ENCODE assay signal across 9 cellular contexts in the genomic region with DNA sequence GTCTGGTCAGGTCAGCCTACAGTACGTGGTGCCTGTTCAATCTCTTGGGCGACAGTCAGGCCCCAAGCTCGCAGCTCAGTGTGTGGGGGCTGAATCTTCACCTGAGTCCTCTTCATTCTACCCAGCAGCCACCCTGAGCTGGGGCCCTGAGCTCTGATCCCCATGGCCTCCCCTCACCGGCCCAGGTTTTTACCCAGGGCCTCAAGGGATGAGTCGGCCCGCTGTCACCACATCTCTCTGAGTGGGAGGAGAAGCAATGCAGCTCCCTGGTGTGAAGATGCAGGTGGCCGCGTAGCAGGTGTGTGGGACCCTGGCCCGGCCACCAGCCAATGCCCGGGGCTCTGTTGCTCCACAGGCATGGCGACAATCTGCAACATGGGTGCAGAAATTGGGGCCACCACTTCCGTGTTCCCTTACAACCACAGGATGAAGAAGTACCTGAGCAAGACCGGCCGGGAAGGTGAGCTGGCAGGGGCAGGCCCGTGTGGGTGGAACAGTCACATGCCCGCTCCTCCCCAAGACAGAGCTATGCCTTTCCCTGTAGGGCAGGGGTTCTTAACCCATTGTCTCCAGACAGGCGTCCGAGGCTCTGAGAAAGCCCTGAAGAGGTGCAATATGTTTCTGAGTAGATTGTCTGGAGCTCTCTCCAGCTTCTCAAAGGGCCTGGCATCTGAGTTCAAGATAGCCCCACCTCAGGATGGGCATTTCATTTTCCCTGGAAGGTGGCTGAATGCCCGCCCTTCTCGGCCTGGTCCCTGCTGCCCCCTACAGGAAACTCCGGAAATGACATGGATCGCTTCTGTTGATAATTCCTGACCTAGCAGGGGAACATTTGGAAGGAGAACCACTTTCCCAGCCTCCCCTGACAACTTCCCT. TPM values are rescaled to one million over a fixed set of nuclear protein-coding genes. Genes with fewer than 3 reads are reported as not detected.
A peak's percentile ranks its signal among the peaks of the same experiment; 100 is the strongest.
DNase-seq lines count a peak whose midpoint lies in the region; ATAC-seq, FAIRE-seq and TF ChIP-seq lines count a peak whose summit lies in the region.
"Had no signal": no experiment of that assay in that cellular context is flagged by ENCODE, and none has a peak within 500 bp of the region (broad histone marks: within the 10 kb centered on the region; RNA-seq: fewer than 3 reads in every experiment).

No MANE protein-coding gene starts in this region.

- no peak for FAIRE-seq in D721Med (lab: Jason Lieb, UNC)

- no peaks in the 10 kb centered on the region for H3K36me3 Mint-ChIP-seq in T-helper 17 cell (ENCODE audit: low read depth)
- peaks cover 69% of the 10 kb centered on the region for H3K36me3 Mint-ChIP-seq in stimulated activated effector memory CD8-positive, alpha-beta T cell treated with anti-CD3 and anti-CD28 coated beads, Interleukin-12 subunit alpha, Interleukin-12 subunit beta, amount 100 ng/mL, for 72 hours
- peaks cover 34% of the 10 kb centered on the region for H3K36me3 Mint-ChIP-seq in activated T-helper 2 cell treated with anti-CD3 and anti-CD28 coated beads, Interferon-gamma antibody, Interleukin-2, Interleukin-4, amounts not matched to agents 10 μg/mL and 5 μg/mL and 100 μg/mL, durations not matched to agents 14 hours and 24 hours and 36 hours (ENCODE audit: low read depth)

- ATAC-seq in T-helper 17 cell = no peak
- ATAC-seq in left lung = peak; percentile 86
- peak; percentile 67 for ATAC-seq in stimulated activated effector memory CD8-positive, alpha-beta T cell treated with anti-CD3 and anti-CD28 coated beads, Interleukin-12 subunit alpha, Interleukin-12 subunit beta, amount 100 ng/mL, for 72 hours
- ATAC-seq in GM19467 (IDR thresholded peaks at IDR 0.05; ENCODE audit: unreplicated experiment) = no peak

- DNase-seq in D721Med (ENCODE audit: insufficient read length, low spot score) (peak; percentile 45), HuH-7 (ENCODE audit: low spot score) (peak; percentile 84), T-helper 17 cell (no peak), dedifferentiated amniotic fluid mesenchymal stem cell (ENCODE audit: extremely low spot score) (peak; percentile 48), left lung (peak in 1 of 2 donors; percentile 63)
- DNase-seq in stimulated activated effector memory CD8-positive, alpha-beta T cell treated with anti-CD3 and anti-CD28 coated beads, Interleukin-12 subunit alpha, Interleukin-12 subunit beta, amount 100 ng/mL, for 72 hours (ENCODE audit: low spot score in 2 of 2) = no peak
- DNase-seq in activated T-helper 2 cell treated with anti-CD3 and anti-CD28 coated beads, Interferon-gamma antibody, Interleukin-2, Interleukin-4, amounts not matched to agents 10 μg/mL and 5 μg/mL and 100 μg/mL, durations not matched to agents 14 hours and 24 hours and 36 hours (ENCODE audit: low spot score) = no peak

- H3K9me3 ChIP-seq in T-helper 17 cell (ENCODE audit: control insufficient read depth, low read length, poor library complexity, severe bottlenecking) (no peaks in the 10 kb centered on the region), left lung (no peaks in the 10 kb centered on the region)

- H3K9me3 Mint-ChIP-seq in stimulated activated effector memory CD8-positive, alpha-beta T cell treated with anti-CD3 and anti-CD28 coated beads, Interleukin-12 subunit alpha, Interleukin-12 subunit beta, amount 100 ng/mL, for 72 hours = no peaks in the 10 kb centered on the region
- no peaks in the 10 kb centered on the region for H3K9me3 Mint-ChIP-seq in activated T-helper 2 cell treated with anti-CD3 and anti-CD28 coated beads, Interferon-gamma antibody, Interleukin-2, Interleukin-4, amounts not matched to agents 10 μg/mL and 5 μg/mL and 100 μg/mL, durations not matched to agents 14 hours and 24 hours and 36 hours

- H3K4me3 ChIP-seq in left lung = no peak overlapping the region

- peaks cover 0 to 85% of the 10 kb centered on the region in 2 donors for H3K36me3 ChIP-seq in left lung

- peaks cover 3% of the 10 kb centered on the region for H3K4me1 Mint-ChIP-seq in T-helper 17 cell
- H3K4me1 Mint-ChIP-seq in stimulated activated effector memory CD8-positive, alpha-beta T cell treated with anti-CD3 and anti-CD28 coated beads, Interleukin-12 subunit alpha, Interleukin-12 subunit beta, amount 100 ng/mL, for 72 hours = peaks cover 5% of the 10 kb centered on the region
- no peaks in the 10 kb centered on the region for H3K4me1 Mint-ChIP-seq in activated T-helper 2 cell treated with anti-CD3 and anti-CD28 coated beads, Interferon-gamma antibody, Interleukin-2, Interleukin-4, amounts not matched to agents 10 μg/mL and 5 μg/mL and 100 μg/mL, durations not matched to agents 14 hours and 24 hours and 36 hours (ENCODE audit: low read depth)

- peaks cover 4 to 6% of the 10 kb centered on the region in 2 donors for H3K4me1 ChIP-seq in left lung

- H3K27me3 Mint-ChIP-seq in T-helper 17 cell = no peaks in the 10 kb centered on the region
- H3K27me3 Mint-ChIP-seq in activated T-helper 2 cell treated with anti-CD3 and anti-CD28 coated beads, Interferon-gamma antibody, Interleukin-2, Interleukin-4, amounts not matched to agents 10 μg/mL and 5 μg/mL and 100 μg/mL, durations not matched to agents 14 hours and 24 hours and 36 hours (ENCODE audit: low read depth) = no peaks in the 10 kb centered on the region

- TF ChIP-seq CTCF in D721Med (IDR thresholded peaks at IDR 0.05; ENCODE audit: insufficient read depth, missing control alignments) = peak; percentile 93
- peak; percentile 72 to 79 for TF ChIP-seq CTCF in left lung (IDR thresholded peaks at IDR 0.05)

- H3K4me3 Mint-ChIP-seq in T-helper 17 cell = no peak overlapping the region
- no peak overlapping the region for H3K4me3 Mint-ChIP-seq in stimulated activated effector memory CD8-positive, alpha-beta T cell treated with anti-CD3 and anti-CD28 coated beads, Interleukin-12 subunit alpha, Interleukin-12 subunit beta, amount 100 ng/mL, for 72 hours
- no peak overlapping the region for H3K4me3 Mint-ChIP-seq in activated T-helper 2 cell treated with anti-CD3 and anti-CD28 coated beads, Interferon-gamma antibody, Interleukin-2, Interleukin-4, amounts not matched to agents 10 μg/mL and 5 μg/mL and 100 μg/mL, durations not matched to agents 14 hours and 24 hours and 36 hours (ENCODE audit: low read depth)

- peak overlapping the region; percentile 37 for H3K27ac Mint-ChIP-seq in T-helper 17 cell
- H3K27ac Mint-ChIP-seq in stimulated activated effector memory CD8-positive, alpha-beta T cell treated with anti-CD3 and anti-CD28 coated beads, Interleukin-12 subunit alpha, Interleukin-12 subunit beta, amount 100 ng/mL, for 72 hours = peak overlapping the region; percentile 80
- no peak overlapping the region for H3K27ac Mint-ChIP-seq in activated T-helper 2 cell treated with anti-CD3 and anti-CD28 coated beads, Interferon-gamma antibody, Interleukin-2, Interleukin-4, amounts not matched to agents 10 μg/mL and 5 μg/mL and 100 μg/mL, durations not matched to agents 14 hours and 24 hours and 36 hours

- no peaks in the 10 kb centered on the region for H3K27me3 ChIP-seq in left lung

- intact Hi-C loops in left lung (cut with DNase I) = loop anchor here in 1 of 2 donors (5.0 kb wide), 1 partner anchor 115 kb away; no protein-coding TSS in a partner anchor
- intact Hi-C loops in activated T-helper 2 cell treated with anti-CD3 and anti-CD28 coated beads, Interferon-gamma antibody, Interleukin-2, Interleukin-4, amounts not matched to agents 10 μg/mL and 5 μg/mL and 100 μg/mL, durations not matched to agents 14 hours and 24 hours and 36 hours (cut with micrococcal nuclease) = no loop called here

- H3K27ac ChIP-seq in left lung = no peak overlapping the region

RNA-seq across cellular contexts. Expression of a gene that starts 26.9 kb away (rescaled TPM):
- total RNA-seq in T-helper 17 cell (10 to 100 TPM; 11.2 to 19.5 TPM), left lung (10 to 100 TPM; 31.3 to 55.4 TPM)
- 28.6 and 33.2 TPM in 2 replicates for total RNA-seq in activated T-helper 2 cell treated with anti-CD3 and anti-CD28 coated beads, Interferon-gamma antibody, Interleukin-2, Interleukin-4, amounts not matched to agents 10 μg/mL and 5 μg/mL and 100 μg/mL, durations not matched to agents 14 hours and 24 hours and 36 hours

RNA-seq across cellular contexts. Expression of a gene that starts 43.4 kb away (rescaled TPM):
- total RNA-seq in T-helper 17 cell (not detected), left lung (1 to 10 TPM; 5.1 to 5.5 TPM)
- total RNA-seq in activated T-helper 2 cell treated with anti-CD3 and anti-CD28 coated beads, Interferon-gamma antibody, Interleukin-2, Interleukin-4, amounts not matched to agents 10 μg/mL and 5 μg/mL and 100 μg/mL, durations not matched to agents 14 hours and 24 hours and 36 hours = not detected in 2 replicates
- total RNA-seq: T-helper 1 cell treated with Interleukin-12 subunit alpha and Interleukin-12 subunit beta and Interleukin-4 antibody, amounts not matched to agents 30 ng/mL and 1 ng/mL, for 36 hours had no signal

RNA-seq across cellular contexts. Expression of a gene that starts 48.5 kb away (rescaled TPM):
- 10 to 100 TPM; 77.2 to 81.9 TPM for total RNA-seq in T-helper 17 cell
- 10 to 100 TPM; 85.3 to 91.8 TPM for total RNA-seq in left lung
- 94.1 and 96.1 TPM in 2 replicates for total RNA-seq in activated T-helper 2 cell treated with anti-CD3 and anti-CD28 coated beads, Interferon-gamma antibody, Interleukin-2, Interleukin-4, amounts not matched to agents 10 μg/mL and 5 μg/mL and 100 μg/mL, durations not matched to agents 14 hours and 24 hours and 36 hours

RNA-seq across cellular contexts. Expression of a gene that starts 48.9 kb away (rescaled TPM):
- total RNA-seq in T-helper 17 cell (10 to 100 TPM; 31.7 to 39.6 TPM), left lung (10 to 100 TPM; 30.3 to 35.5 TPM)
- 72.1 and 74.3 TPM in 2 replicates for total RNA-seq in activated T-helper 2 cell treated with anti-CD3 and anti-CD28 coated beads, Interferon-gamma antibody, Interleukin-2, Interleukin-4, amounts not matched to agents 10 μg/mL and 5 μg/mL and 100 μg/mL, durations not matched to agents 14 hours and 24 hours and 36 hours

Comparison
In these comparisons a context has a peak if more than half of its experiments do, and no peak if none do; other contexts are left out.
1. DNase-seq: peak in D721Med (single experiment), HuH-7 (single experiment) and dedifferentiated amniotic fluid mesenchymal stem cell (single experiment); none in T-helper 17 cell (0 of 3), stimulated activated effector memory CD8-positive, alpha-beta T cell treated with anti-CD3 and anti-CD28 coated beads, Interleukin-12 subunit alpha, Interleukin-12 subunit beta, amount 100 ng/mL, for 72 hours (0 of 2) and activated T-helper 2 cell treated with anti-CD3 and anti-CD28 coated beads, Interferon-gamma antibody, Interleukin-2, Interleukin-4, amounts not matched to agents 10 μg/mL and 5 μg/mL and 100 μg/mL, durations not matched to agents 14 hours and 24 hours and 36 hours (single experiment).
2. ATAC-seq: peak in left lung (single experiment) and stimulated activated effector memory CD8-positive, alpha-beta T cell treated with anti-CD3 and anti-CD28 coated beads, Interleukin-12 subunit alpha, Interleukin-12 subunit beta, amount 100 ng/mL, for 72 hours (single experiment); none in T-helper 17 cell (single experiment) and GM19467 (single experiment).